In the genomic region with DNA sequence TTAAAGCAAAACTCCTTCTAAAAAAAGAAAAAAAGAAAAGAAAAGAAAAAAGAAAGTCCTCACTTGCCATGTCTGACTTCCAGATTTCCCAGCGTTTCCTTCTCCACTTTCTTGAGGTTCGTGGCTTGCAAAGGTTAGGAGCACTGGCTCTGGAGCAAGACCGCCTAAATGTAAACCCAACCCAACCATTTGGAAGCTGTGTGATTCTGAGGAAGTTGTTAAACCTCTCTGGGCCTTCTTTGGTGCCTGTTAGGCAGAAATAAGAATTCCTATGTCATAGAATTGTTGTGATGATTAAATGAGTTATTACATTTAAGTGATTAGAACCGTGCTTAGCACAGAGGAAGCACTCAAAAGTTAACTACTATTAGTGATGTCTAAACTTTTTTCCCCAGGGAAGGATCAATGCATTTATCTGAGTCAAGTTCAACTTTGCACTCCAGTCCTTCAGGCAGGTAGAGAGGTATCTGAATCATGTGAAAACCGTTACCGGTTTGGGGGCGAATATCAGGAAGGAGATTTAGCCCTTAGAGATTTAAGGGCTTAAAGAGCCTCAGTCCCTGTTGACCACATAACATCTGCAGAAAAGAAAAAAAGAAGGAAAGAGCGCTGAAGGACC, we compare ENCODE assay signal across 8 cellular contexts.
DNase-seq lines count a peak whose midpoint lies in the region; ATAC-seq and TF ChIP-seq lines count a peak whose summit lies in the region.

No MANE protein-coding gene starts in this region.

- no peak for DNase-seq in activated naive CD4-positive, alpha-beta T cell treated with Interleukin-2 at 50 U/mL for 16 hours
- DNase-seq in SJCRH30: peak in 1 of 2 experiments; percentile 15
- DNase-seq in transverse colon: no peak
- no peak for DNase-seq in body of pancreas

- H3K4me3 Mint-ChIP-seq in activated naive CD4-positive, alpha-beta T cell treated with anti-CD3 and anti-CD28 coated beads, Interleukin-2, amount 50 U/mL, for 24 hours: peak overlapping the region; percentile 83

- TF ChIP-seq EP300 in transverse colon (IDR thresholded peaks at IDR 0.05; ENCODE audit: low read depth): no peak

- TF ChIP-seq CTCF in liver (IDR thresholded peaks at IDR 0.05; ENCODE audit: low read depth, low read length, missing input control): no peak
- no peak for TF ChIP-seq CTCF in transverse colon (IDR thresholded peaks at IDR 0.05)
- no peak for TF ChIP-seq CTCF in body of pancreas (IDR thresholded peaks at IDR 0.05)

- H3K4me1 Mint-ChIP-seq in activated naive CD4-positive, alpha-beta T cell treated with anti-CD3 and anti-CD28 coated beads, Interleukin-2, amount 50 U/mL, for 24 hours: peaks cover 11% of the 10 kb centered on the region

- no peak for TF ChIP-seq POLR2A in transverse colon (IDR thresholded peaks at IDR 0.05)
- no peak for TF ChIP-seq POLR2A in body of pancreas (IDR thresholded peaks at IDR 0.05)

- intact Hi-C loops in transverse colon (cut with DNase I; ENCODE audit: low total_unique reads): no loop called here
- intact Hi-C loops in body of pancreas (cut with DNase I): no loop called here

- H3K27me3 Mint-ChIP-seq in activated naive CD4-positive, alpha-beta T cell treated with anti-CD3 and anti-CD28 coated beads, Interleukin-2, amount 50 U/mL, for 24 hours: peaks cover 5% of the 10 kb centered on the region

- H3K9me3 Mint-ChIP-seq in activated naive CD4-positive, alpha-beta T cell treated with anti-CD3 and anti-CD28 coated beads, Interleukin-2, amount 50 U/mL, for 24 hours: no peaks in the 10 kb centered on the region

- TF ChIP-seq RAD21 in liver (IDR thresholded peaks at IDR 0.05): no peak

- WGBS in liver: 46% methylated on average over 8 of the region's 8 CpGs
- WGBS in transverse colon (ENCODE audit: low coverage in 1 of 2), 2 donors: 76 to 90% methylated on average over 4 to 8 of the region's 8 CpGs
- WGBS in body of pancreas, 2 donors: 58 to 75% methylated on average over 8 of the region's 8 CpGs

- H3K27me3 ChIP-seq in SJCRH30 (no peaks in the 10 kb centered on the region), liver (ENCODE audit: control insufficient read depth in 4 of 4, insufficient read depth in 4 of 4, low read length in 3 of 4) (no peaks in the 10 kb centered on the region), transverse colon (no peaks in the 10 kb centered on the region), body of pancreas (no peaks in the 10 kb centered on the region)

- H3K36me3 Mint-ChIP-seq in activated naive CD4-positive, alpha-beta T cell treated with anti-CD3 and anti-CD28 coated beads, Interleukin-2, amount 50 U/mL, for 24 hours: no peaks in the 10 kb centered on the region

- H3K36me3 ChIP-seq in SJCRH30 (no peaks in the 10 kb centered on the region), liver (ENCODE audit: control insufficient read depth in 4 of 4, insufficient read depth in 3 of 4, low read depth in 1 of 4, low read length in 3 of 4) (no peaks in the 10 kb centered on the region), transverse colon (no peaks in the 10 kb centered on the region), body of pancreas (replicated peaks in 1 of 2; ENCODE audit: insufficient read depth in 1 of 2, low read depth in 2 of 2) (no peaks in the 10 kb centered on the region)

- no peak overlapping the region for H3K9ac ChIP-seq in liver (ENCODE audit: low read depth in 1 of 2, low read length in 2 of 2)

- H3K9me3 ChIP-seq in SJCRH30 (replicated peaks): no peaks in the 10 kb centered on the region
- H3K9me3 ChIP-seq in liver (ENCODE audit: control insufficient read depth in 4 of 4, low read length in 3 of 4): no peaks in the 10 kb centered on the region
- no peaks in the 10 kb centered on the region for H3K9me3 ChIP-seq in transverse colon
- no peaks in the 10 kb centered on the region for H3K9me3 ChIP-seq in body of pancreas

- no peak for ATAC-seq in HG03439 (IDR thresholded peaks at IDR 0.05; ENCODE audit: unreplicated experiment)
- no peak for ATAC-seq in body of pancreas
- ATAC-seq in activated CD4-positive, CD25-positive, alpha-beta regulatory T cell treated with anti-CD3 and anti-CD28 coated beads, Interleukin-2, amount 50 U/mL, for 24 hours: no peak

- peak overlapping the region; percentile 65 for H3K27ac Mint-ChIP-seq in activated naive CD4-positive, alpha-beta T cell treated with anti-CD3 and anti-CD28 coated beads, Interleukin-2, amount 50 U/mL, for 24 hours

- peak overlapping the region; percentile 64 for H3K27ac ChIP-seq in SJCRH30
- H3K27ac ChIP-seq in liver (ENCODE audit: low read depth in 1 of 2, low read length in 2 of 2): peak overlapping the region; percentile 2 to 48
- H3K27ac ChIP-seq in transverse colon: peak overlapping the region in 1 of 4 donors; percentile 41
- H3K27ac ChIP-seq in body of pancreas: peak overlapping the region in 1 of 4 donors; percentile 42

- H3K4me1 ChIP-seq in SJCRH30: peaks cover 20% of the 10 kb centered on the region
- peaks cover 2 to 29% (median 16%) of the 10 kb centered on the region in 4 donors for H3K4me1 ChIP-seq in liver (ENCODE audit: control insufficient read depth in 4 of 4, insufficient read depth in 4 of 4, low read length in 3 of 4)
- H3K4me1 ChIP-seq in transverse colon: peaks cover 0 to 11% (median 7%) of the 10 kb centered on the region in 4 donors
- peaks cover 14% of the 10 kb centered on the region for H3K4me1 ChIP-seq in body of pancreas

- in situ Hi-C loops in transverse colon (cut with MboI; ENCODE audit: low pct_ligation_motif_present in 1 of 4, low pct_unique_long_range_greater_than_20kb in 1 of 4, low sequenced_read_pairs in 3 of 4): no loop called here

- H3K4me3 ChIP-seq in SJCRH30 (peak overlapping the region; percentile 48), liver (ENCODE audit: low read depth in 1 of 3, low read length in 3 of 3) (peak overlapping the region in 1 of 3 donors; percentile 63), transverse colon (peak overlapping the region in 3 of 4 donors; percentile 7 to 39 (median 18)), body of pancreas (no peak overlapping the region)

TF ChIP-seq in liver, 16 proteins besides CTCF, POLR2A, EP300 and RAD21:
- TF ChIP-seq SP1 (IDR thresholded peaks at IDR 0.05): peak; percentile 40
- no peak for TF ChIP-seq FOXA2 (IDR thresholded peaks at IDR 0.05)
- peak; percentile 9 for TF ChIP-seq HNF4G (IDR thresholded peaks at IDR 0.05)
- TF ChIP-seq HNF4A (conservative IDR thresholded peaks at IDR 0.05): peak in 1 of 2 donors; percentile 64

Comparison
In these comparisons a context has a peak if more than half of its experiments do, and no peak if none do; other contexts are left out.
1. H3K4me3 ChIP-seq: peak in SJCRH30 (single experiment) and transverse colon (3 of 4); none in body of pancreas (0 of 2).